In genomic region chr17:50149425-50150353, GRCh38 we compare ENCODE assay signal across 8 cellular contexts.
DNase-seq lines count a peak whose midpoint lies in the region; ATAC-seq and TF ChIP-seq lines count a peak whose summit lies in the region.

No MANE protein-coding gene starts in this region.

- H3K4me1 Mint-ChIP-seq in nephron progenitor cell, result peaks cover 60% of the 10 kb centered on the region

- no peak overlapping the region for H3K27ac Mint-ChIP-seq in nephron progenitor cell

- H3K9me3 Mint-ChIP-seq in nephron progenitor cell, result no peaks in the 10 kb centered on the region

- no peak for ATAC-seq in HG03354 (IDR thresholded peaks at IDR 0.05; ENCODE audit: poor library complexity, severe bottlenecking, unreplicated experiment)
- no peak for ATAC-seq in GM21528 (IDR thresholded peaks at IDR 0.05; ENCODE audit: low FRiP score, unreplicated experiment)

- H3K4me3 ChIP-seq in fibroblast of mammary gland (ENCODE audit: control insufficient read depth, low read depth, low read length), result peak overlapping the region; percentile 77

- H3K36me3 Mint-ChIP-seq in nephron progenitor cell (ENCODE audit: low read depth), result peaks cover under 1% of the 10 kb centered on the region

- peak overlapping the region; percentile 85 for H3K4me3 Mint-ChIP-seq in nephron progenitor cell

- TF ChIP-seq CTCF in fibroblast of mammary gland (conservative IDR thresholded peaks at IDR 0.05; ENCODE audit: control insufficient read depth, insufficient read depth, low read depth, low read length) (no peak), nephron progenitor cell (IDR thresholded peaks at IDR 0.05) (no peak)

- H3K27me3 Mint-ChIP-seq in nephron progenitor cell (ENCODE audit: low read depth, poor library complexity), result peaks cover 4% of the 10 kb centered on the region

- peak; percentile 46 for DNase-seq in NCI-H1092 treated with DMSO at 0.1 percent for 48 hours (lab: John Stamatoyannopoulos, UW)
- DNase-seq in NCI-H1092 (lab: John Stamatoyannopoulos, UW), result no peak
- DNase-seq in NCI-H510A (lab: John Stamatoyannopoulos, UW), result peak; percentile 77
- DNase-seq in activated T-cell treated with anti-CD3 and anti-CD28 coated beads, Interleukin-2, amount 50 U/mL, for 48 hours, result peak; percentile 70 to 76
- DNase-seq in fibroblast of mammary gland (ENCODE audit: low read depth), result peak; percentile 52
- peak; percentile 72 for DNase-seq in nephron progenitor cell
